ENCODE assay signal across 8 cellular contexts in genomic region chr3:111858641-111859040, GRCh38. TPM values are rescaled to one million over a fixed set of nuclear protein-coding genes. Genes with fewer than 3 reads are reported as not detected.
DNase-seq lines count a peak whose midpoint lies in the region; ATAC-seq and TF ChIP-seq lines count a peak whose summit lies in the region.

No MANE protein-coding gene starts in this region.

- H3K4me3 Mint-ChIP-seq in CD4-positive, alpha-beta T cell, result peak overlapping the region; percentile 90

- TF ChIP-seq EP300 in esophagus muscularis mucosa (IDR thresholded peaks at IDR 0.05), result no peak

- H3K27ac ChIP-seq in CD4-positive, alpha-beta T cell (ENCODE audit: low read depth, low read length), result no peak overlapping the region
- peak overlapping the region; percentile 99 for H3K27ac ChIP-seq in RWPE1
- peak overlapping the region; percentile 98 to 99 (median 98) for H3K27ac ChIP-seq in esophagus muscularis mucosa (replicated peaks in 1 of 4)
- no peak overlapping the region for H3K27ac ChIP-seq in neutrophil

- H3K9me3 ChIP-seq in CD4-positive, alpha-beta T cell (ENCODE audit: control insufficient read depth, low read length), result no peaks in the 10 kb centered on the region
- H3K9me3 ChIP-seq in esophagus muscularis mucosa (no peaks in the 10 kb centered on the region), neutrophil (no peaks in the 10 kb centered on the region)

- WGBS in esophagus muscularis mucosa, result 36% methylated on average over 10 of the region's 10 CpGs

- peaks cover 63% of the 10 kb centered on the region for H3K27me3 Mint-ChIP-seq in CD4-positive, alpha-beta T cell

- DNase-seq in CD4-positive, alpha-beta T cell, result no peak
- no peak for DNase-seq in RWPE1 (ENCODE audit: low spot score)
- no peak for DNase-seq in esophagus muscularis mucosa (ENCODE audit: extremely low spot score)
- DNase-seq in NCI-H524 treated with DMSO at 0.1 percent for 48 hours (lab: John Stamatoyannopoulos, UW), result no peak
- no peak for DNase-seq in NCI-H774 (lab: John Stamatoyannopoulos, UW)

- H3K27ac Mint-ChIP-seq in CD4-positive, alpha-beta T cell, result no peak overlapping the region

- H3K36me3 ChIP-seq in esophagus muscularis mucosa (no peaks in the 10 kb centered on the region), neutrophil (no peaks in the 10 kb centered on the region)

- H3K9me3 Mint-ChIP-seq in CD4-positive, alpha-beta T cell, result no peaks in the 10 kb centered on the region

- H3K4me1 Mint-ChIP-seq in CD4-positive, alpha-beta T cell (ENCODE audit: low read depth), result peaks cover 24% of the 10 kb centered on the region

- no peak for ATAC-seq in CD4-positive, alpha-beta T cell (ENCODE audit: poor library complexity)
- ATAC-seq in HG03571 (IDR thresholded peaks at IDR 0.05; ENCODE audit: unreplicated experiment) (no peak), GM21825 (IDR thresholded peaks at IDR 0.05; ENCODE audit: unreplicated experiment) (no peak)

- no peak for TF ChIP-seq POLR2A in esophagus muscularis mucosa (IDR thresholded peaks at IDR 0.05; ENCODE audit: low read depth)

- H3K36me3 Mint-ChIP-seq in CD4-positive, alpha-beta T cell (ENCODE audit: low read depth), result peaks cover 6% of the 10 kb centered on the region

- H3K4me3 ChIP-seq in esophagus muscularis mucosa, result peak overlapping the region; percentile 83 to 96 (median 86)
- peak overlapping the region; percentile 30 to 36 for H3K4me3 ChIP-seq in neutrophil (ENCODE audit: low read depth in 1 of 2, low read length in 1 of 2)

- POLR2A ChIA-PET in CD4-positive, alpha-beta T cell (lab: Charles Lee), result interaction anchor here (0.7 to 2.9 kb wide), 2 partner anchors 24 to 121 kb away, joined by 3 to 24 read pairs; partner anchors contain the start of gene ABHD10
- POLR2A ChIA-PET in RWPE1 (lab: Yijun Ruan, JAX; ENCODE audit: low non-redundant PET), result no interaction called here

- intact Hi-C loops in CD4-positive, alpha-beta T cell (cut with DNase I, micrococcal nuclease), result loop anchor here in 1 of 2 experiments (10.0 kb wide), 1 partner anchor 134 kb away; no protein-coding TSS in a partner anchor
- intact Hi-C loops in esophagus muscularis mucosa (cut with DNase I), result no loop called here

- CTCF ChIA-PET in CD4-positive, alpha-beta T cell (lab: Charles Lee), result interaction anchor here (0.6 to 2.3 kb wide), 3 partner anchors 8 to 242 kb away, joined by 3 to 7 read pairs (median 4); no protein-coding TSS in a partner anchor
- CTCF ChIA-PET in RWPE1 (lab: Yijun Ruan, JAX), result interaction anchor here (3.5 kb wide), 1 partner anchor 142 kb away, joined by 44 read pairs; no protein-coding TSS in a partner anchor

- H3K4me1 ChIP-seq in esophagus muscularis mucosa, result peaks cover 24 to 45% (median 39%) of the 10 kb centered on the region in 4 donors
- H3K4me1 ChIP-seq in neutrophil (ENCODE audit: control insufficient read depth in 1 of 2, insufficient read depth in 1 of 2, low read depth in 1 of 2, low read length in 1 of 2), result peaks cover 18 to 23% of the 10 kb centered on the region in 2 experiments

- no peak for TF ChIP-seq CTCF in CD4-positive, alpha-beta T cell (IDR thresholded peaks at IDR 0.05)
- TF ChIP-seq CTCF in RWPE1 (conservative IDR thresholded peaks at IDR 0.05; ENCODE audit: low read depth) (no peak), esophagus muscularis mucosa (IDR thresholded peaks at IDR 0.05) (no peak), neutrophil (IDR thresholded peaks at IDR 0.05) (no peak)

- peaks cover 4% of the 10 kb centered on the region for H3K27me3 ChIP-seq in CD4-positive, alpha-beta T cell (ENCODE audit: control insufficient read depth, insufficient read depth, low read length)
- H3K27me3 ChIP-seq in esophagus muscularis mucosa, result no peaks in the 10 kb centered on the region
- H3K27me3 ChIP-seq in neutrophil, result peaks cover 71% of the 10 kb centered on the region

RNA-seq across cellular contexts. Expression of gene PHLDB2, which starts 0.4 kb away (rescaled TPM):
- total RNA-seq in CD4-positive, alpha-beta T cell, result 1 to 10 TPM; 5.8 to 6.0 TPM
- 100 to 1,000 TPM in 2 of 4 donors, 10 to 100 TPM in 2; 63.6 to 154 (median 107) TPM for total RNA-seq in esophagus muscularis mucosa

Comparison
In these comparisons a context has a peak if more than half of its experiments do, and no peak if none do; other contexts are left out.
1. H3K27ac ChIP-seq: peak in RWPE1 (single experiment) and esophagus muscularis mucosa (4 of 4); none in CD4-positive, alpha-beta T cell (single experiment) and neutrophil (single experiment).
2. RNA of gene PHLDB2, which starts 0.4 kb away (total RNA-seq): 63.6 to 154 TPM in esophagus muscularis mucosa; 5.8 to 6.0 TPM in CD4-positive, alpha-beta T cell; every median in the first group is over 4 times any median in the second.